In the genomic region with DNA sequence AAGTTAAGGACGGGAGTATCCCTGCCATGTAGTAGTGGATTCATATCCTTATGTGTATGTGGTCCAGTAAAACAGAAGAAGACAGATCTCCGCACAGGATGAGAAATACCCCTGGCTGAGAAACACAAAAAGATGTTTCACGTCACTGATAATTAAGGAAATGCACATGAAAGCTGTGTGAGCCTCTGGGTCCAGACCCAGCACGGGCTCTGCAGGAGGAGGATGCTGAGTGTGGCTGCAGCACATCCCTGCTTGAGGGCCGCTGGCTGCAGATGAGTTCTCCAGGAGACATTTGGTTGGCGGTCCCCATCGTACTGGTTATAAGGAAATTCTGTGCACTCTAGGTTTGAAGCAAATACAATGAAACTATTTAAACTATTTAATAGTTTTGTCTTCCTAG, we compare ENCODE assay signal across 17 cellular contexts. TPM values are rescaled to one million over a fixed set of nuclear protein-coding genes. Genes with fewer than 3 reads are reported as not detected.
A peak's percentile ranks its signal among the peaks of the same experiment; 100 is the strongest.
DNase-seq lines count a peak whose midpoint lies in the region; ATAC-seq and TF ChIP-seq lines count a peak whose summit lies in the region.
"Had no signal": no experiment of that assay in that cellular context is flagged by ENCODE, and none has a peak within 500 bp of the region (broad histone marks: within the 10 kb centered on the region; RNA-seq: fewer than 3 reads in every experiment).

No MANE protein-coding gene starts in this region.

- no peak overlapping the region for H2AFZ ChIP-seq in ACC112 (ENCODE audit: low read length, unreplicated experiment)

- H3K36me3 ChIP-seq in ACC112 (ENCODE audit: insufficient read depth, low read length) (no peaks in the 10 kb centered on the region), Panc1 (ENCODE audit: control insufficient read depth, insufficient read depth, low read length) (no peaks in the 10 kb centered on the region), gastroesophageal sphincter (no peaks in the 10 kb centered on the region), rectal smooth muscle tissue (ENCODE audit: control insufficient read depth, insufficient read depth, low read length) (no peaks in the 10 kb centered on the region)
- H3K36me3 ChIP-seq: thoracic aorta had no signal

- peaks cover 84% of the 10 kb centered on the region for H3K79me2 ChIP-seq in ACC112 (ENCODE audit: control insufficient read depth, insufficient read depth, low read length, unreplicated experiment)

- no peak for TF ChIP-seq POLR2A in gastroesophageal sphincter (IDR thresholded peaks at IDR 0.05)

- DNase-seq in Panc1 (ENCODE audit: low read depth, low spot score) (no peak), KG1 (lab: John Stamatoyannopoulos, UW) (no peak), NCI-H1930 (lab: John Stamatoyannopoulos, UW) (no peak)
- DNase-seq in activated CD4-positive, alpha-beta T cell treated with anti-CD3 and anti-CD28 coated beads, Interleukin-2, amount 50 U/mL, for 4 hours: no peak
- DNase-seq: activated CD4-positive, CD25-positive, alpha-beta regulatory T cell treated with anti-CD3 and anti-CD28 coated beads, Interleukin-2, amount 50 U/mL, for 72 hours; activated T-cell treated with anti-CD3 and anti-CD28 coated beads, Interleukin-2, amount 50 U/mL, for 72 hours; anterior cingulate cortex; DND-41; kidney glomerular epithelial cell; naive thymus-derived CD4-positive, alpha-beta T cell; NCI-H1105 treated with DMSO at 0.1 percent for 48 hours; SW 1271 had no signal

- BruUV-seq in Panc1 (replicated peaks; lab: Mats Ljungman, UMichigan): no TSS peak

- POLR2A ChIA-PET in Panc1 (lab: Charles Lee): no interaction called here

- TF ChIP-seq CTCF in Panc1 (IDR thresholded peaks at IDR 0.05) (no peak), gastroesophageal sphincter (IDR thresholded peaks at IDR 0.05) (no peak)

- H3K27ac ChIP-seq in ACC112 (ENCODE audit: low read depth, low read length) (peak overlapping the region; percentile 92), Panc1 (ENCODE audit: low read length) (no peak overlapping the region), gastroesophageal sphincter (peak overlapping the region; percentile 10 to 92 (median 86)), rectal smooth muscle tissue (ENCODE audit: low read depth, low read length) (peak overlapping the region; percentile 10)

- ATAC-seq in Panc1 (peak; percentile 46; the same call in 1 of the 2 replicates), gastroesophageal sphincter (no peak), GM18519 (IDR thresholded peaks at IDR 0.05; ENCODE audit: low FRiP score, unreplicated experiment) (no peak)
- ATAC-seq: activated T-cell treated with anti-CD3 and anti-CD28 coated beads, Interleukin-2, amount 50 U/mL, for 72 hours; naive thymus-derived CD4-positive, alpha-beta T cell had no signal

- no peaks in the 10 kb centered on the region for H3K9me3 ChIP-seq in Panc1 (ENCODE audit: control insufficient read depth, insufficient read depth, low read depth, low read length)
- no peaks in the 10 kb centered on the region for H3K9me3 ChIP-seq in gastroesophageal sphincter
- H3K9me3 ChIP-seq: thoracic aorta had no signal

- WGBS in gastroesophageal sphincter (ENCODE audit: low coverage in 1 of 2), 2 donors: 19 to 52% methylated on average over 3 to 7 of the region's 7 CpGs

- CTCF ChIA-PET in Panc1 (lab: Charles Lee): no interaction called here

- peak overlapping the region; percentile 70 for H3K4me3 ChIP-seq in ACC112 (ENCODE audit: low read depth, low read length)
- no peak overlapping the region for H3K4me3 ChIP-seq in Panc1 (ENCODE audit: low read depth in 2 of 2, low read length in 2 of 2)
- no peak overlapping the region for H3K4me3 ChIP-seq in gastroesophageal sphincter
- H3K4me3 ChIP-seq in rectal smooth muscle tissue (ENCODE audit: low read length): no peak overlapping the region

- no peak for TF ChIP-seq EP300 in gastroesophageal sphincter (IDR thresholded peaks at IDR 0.05)

- H3K9ac ChIP-seq in rectal smooth muscle tissue (ENCODE audit: low read length): no peak overlapping the region

- H3K27me3 ChIP-seq in ACC112 (ENCODE audit: insufficient read depth, low read length): no peaks in the 10 kb centered on the region
- no peaks in the 10 kb centered on the region for H3K27me3 ChIP-seq in Panc1 (ENCODE audit: control insufficient read depth, insufficient read depth, low read length)
- H3K27me3 ChIP-seq in gastroesophageal sphincter: no peaks in the 10 kb centered on the region
- H3K27me3 ChIP-seq in rectal smooth muscle tissue (ENCODE audit: control insufficient read depth, insufficient read depth, low read length): no peaks in the 10 kb centered on the region

- in situ Hi-C loops in Panc1 (cut with HindIII; ENCODE audit: low pct_unique_long_range_greater_than_20kb, low sequenced_read_pairs): no loop called here

- H3K4me1 ChIP-seq in ACC112 (ENCODE audit: control insufficient read depth, insufficient read depth, low read length, unreplicated experiment) (peaks cover 25% of the 10 kb centered on the region), Panc1 (ENCODE audit: control insufficient read depth, insufficient read depth, low read length) (peaks cover 10% of the 10 kb centered on the region; the same call in 1 of the 2 replicates), gastroesophageal sphincter (peaks cover 0 to 100% (median 50%) of the 10 kb centered on the region in 3 donors), rectal smooth muscle tissue (ENCODE audit: control insufficient read depth, insufficient read depth, low read length) (peaks cover 31% of the 10 kb centered on the region)

- intact Hi-C loops in Panc1 (cut with micrococcal nuclease; ENCODE audit: unreplicated experiment): no loop called here

RNA-seq across cellular contexts. Expression of a gene that starts 8.2 kb away (rescaled TPM):
- total RNA-seq in Panc1 (2021; ENCODE audit: unreplicated experiment) (244 TPM), gastroesophageal sphincter (100 to 1,000 TPM; 151 to 261 (median 231) TPM)
- 276 TPM for polyA plus RNA-seq in Panc1 (2012; ENCODE audit: insufficient read length)

RNA-seq across cellular contexts. Expression of a gene that starts 52.2 kb away (rescaled TPM):
- total RNA-seq in Panc1 (2021; ENCODE audit: unreplicated experiment) (90.9 TPM), gastroesophageal sphincter (10 to 100 TPM; 18.4 to 34.8 (median 28.7) TPM)
- polyA plus RNA-seq in Panc1 (2012; ENCODE audit: insufficient read length): 99.5 TPM
